Comparison of ENCODE assay signal across 20 cellular contexts in genomic region chr17:16107165-16107770, GRCh38.
DNase-seq lines count a peak whose midpoint lies in the region; ATAC-seq, FAIRE-seq and TF ChIP-seq lines count a peak whose summit lies in the region.
"Had no signal": no experiment of that assay in that cellular context is flagged by ENCODE, and none has a peak within 500 bp of the region (broad histone marks: within the 10 kb centered on the region; RNA-seq: fewer than 3 reads in every experiment).

No MANE protein-coding gene starts in this region.

- H3K9me3 ChIP-seq in GM12878 (replicated peaks; ENCODE audit: control insufficient read depth, insufficient read depth, low read length) = no peaks in the 10 kb centered on the region
- H3K9me3 ChIP-seq: BLaER1, heart right ventricle, stomach had no signal

- no peaks in the 10 kb centered on the region for H3K4me1 Mint-ChIP-seq in activated T-cell treated with anti-CD3 and anti-CD28 coated beads, Interleukin-2, amount 50 U/mL, for 72 hours (ENCODE audit: low read depth)
- H3K4me1 Mint-ChIP-seq in activated T-cell treated with anti-CD3 and anti-CD28 coated beads, Interleukin-2, amount 50 U/mL, for 4 hours (ENCODE audit: low read depth) = no peaks in the 10 kb centered on the region
- H3K4me1 Mint-ChIP-seq: activated CD4-positive, alpha-beta memory T cell treated with anti-CD3 and anti-CD28 coated beads, Interleukin-2, amount 10 ng/mL, durations not matched to agents 7 days and 5 days; mesothelial cell of epicardium had no signal

- no peak overlapping the region for H2AFZ ChIP-seq in GM12878 (ENCODE audit: control insufficient read depth, low read depth, low read length)

- no peaks in the 10 kb centered on the region for H3K27me3 Mint-ChIP-seq in activated T-cell treated with anti-CD3 and anti-CD28 coated beads, Interleukin-2, amount 50 U/mL, for 72 hours (ENCODE audit: low read depth)
- no peaks in the 10 kb centered on the region for H3K27me3 Mint-ChIP-seq in activated T-cell treated with anti-CD3 and anti-CD28 coated beads, Interleukin-2, amount 50 U/mL, for 4 hours (ENCODE audit: low read depth)
- H3K27me3 Mint-ChIP-seq: activated CD4-positive, alpha-beta memory T cell treated with anti-CD3 and anti-CD28 coated beads, Interleukin-2, amount 10 ng/mL, durations not matched to agents 7 days and 5 days had no signal

- ATAC-seq in activated T-cell treated with anti-CD3 and anti-CD28 coated beads, Interleukin-2, amount 50 U/mL, for 72 hours (replicated peaks in 1 of 2) = no peak
- ATAC-seq in activated T-cell treated with anti-CD3 and anti-CD28 coated beads, Interleukin-2, amount 50 U/mL, for 4 hours = no peak
- ATAC-seq in GM12878 (no peak), GM18858 (IDR thresholded peaks at IDR 0.05; ENCODE audit: unreplicated experiment) (no peak)

- H3K9ac ChIP-seq in GM12878 (ENCODE audit: control insufficient read depth, insufficient read depth, low read length) = no peak overlapping the region
- H3K9ac ChIP-seq: BLaER1 had no signal

- H3K79me2 ChIP-seq in GM12878 (ENCODE audit: control insufficient read depth, insufficient read depth, low read length) = no peaks in the 10 kb centered on the region

- H3K9me3 Mint-ChIP-seq in activated T-cell treated with anti-CD3 and anti-CD28 coated beads, Interleukin-2, amount 50 U/mL, for 72 hours = peaks cover 0 to 1% of the 10 kb centered on the region in 2 donors
- no peaks in the 10 kb centered on the region for H3K9me3 Mint-ChIP-seq in activated T-cell treated with anti-CD3 and anti-CD28 coated beads, Interleukin-2, amount 50 U/mL, for 4 hours
- H3K9me3 Mint-ChIP-seq: activated CD4-positive, alpha-beta memory T cell treated with anti-CD3 and anti-CD28 coated beads, Interleukin-2, amount 10 ng/mL, durations not matched to agents 7 days and 5 days; activated naive CD4-positive, alpha-beta T cell treated with anti-CD3 and anti-CD28 coated beads for 36 hours; mesothelial cell of epicardium had no signal

- H3K4me3 Mint-ChIP-seq in activated T-cell treated with anti-CD3 and anti-CD28 coated beads, Interleukin-2, amount 50 U/mL, for 72 hours = no peak overlapping the region
- no peak overlapping the region for H3K4me3 Mint-ChIP-seq in activated T-cell treated with anti-CD3 and anti-CD28 coated beads, Interleukin-2, amount 50 U/mL, for 4 hours
- H3K4me3 Mint-ChIP-seq: activated CD4-positive, alpha-beta memory T cell treated with anti-CD3 and anti-CD28 coated beads, Interleukin-2, amount 10 ng/mL, durations not matched to agents 7 days and 5 days; activated naive CD4-positive, alpha-beta T cell treated with anti-CD3 and anti-CD28 coated beads for 36 hours; mesothelial cell of epicardium had no signal

- no peak for TF ChIP-seq RAD21 in GM12878 (IDR thresholded peaks at IDR 0.05; ENCODE audit: insufficient read depth, low read depth, low read length)

- no peak for TF ChIP-seq POLR2A in GM12878 (IDR thresholded peaks at IDR 0.05; ENCODE audit: low read depth, low read length)

- TF ChIP-seq CTCF in GM12878 (IDR thresholded peaks at IDR 0.05 in 2 of 3, conservative IDR thresholded peaks at IDR 0.05 in 1 of 3; ENCODE audit: control insufficient read depth in 2 of 3, extremely low read depth in 1 of 3, insufficient read depth in 1 of 3, low read depth in 3 of 3, low read length in 3 of 3) = no peak

- no peaks in the 10 kb centered on the region for H4K20me1 ChIP-seq in GM12878 (ENCODE audit: control insufficient read depth, insufficient read depth)

- 88% methylated on average over 8 of the region's 8 CpGs for WGBS in GM12878 (ENCODE audit: insufficient coverage, insufficient replicate concordance, low lambda C conversion rate, missing lambda C conversion rate)

- H3K27me3 ChIP-seq in GM12878 (replicated peaks in 1 of 2; ENCODE audit: control insufficient read depth in 2 of 2, insufficient read depth in 2 of 2, low read length in 1 of 2) (no peaks in the 10 kb centered on the region), layer of hippocampus (ENCODE audit: control insufficient read depth, insufficient read depth, low read length) (no peaks in the 10 kb centered on the region)
- H3K27me3 ChIP-seq: BLaER1, heart right ventricle, stomach had no signal

- H3K36me3 ChIP-seq in GM12878 (ENCODE audit: control insufficient read depth in 2 of 2, insufficient read depth in 2 of 2, low read length in 1 of 2) = peaks cover 2 to 16% of the 10 kb centered on the region in 2 experiments

- no peak for TF ChIP-seq EP300 in GM12878 (IDR thresholded peaks at IDR 0.05; ENCODE audit: borderline replicate concordance in 1 of 2, control insufficient read depth in 1 of 2, low read depth in 2 of 2, low read length in 2 of 2)

- no peaks in the 10 kb centered on the region for H3K4me1 ChIP-seq in GM12878 (ENCODE audit: control insufficient read depth, insufficient read depth, low read length)
- H3K4me1 ChIP-seq: BLaER1, stomach had no signal

- H3K36me3 Mint-ChIP-seq in activated T-cell treated with anti-CD3 and anti-CD28 coated beads, Interleukin-2, amount 50 U/mL, for 72 hours (ENCODE audit: insufficient read depth in 2 of 2) = peaks cover 6 to 7% of the 10 kb centered on the region in 2 donors
- peaks cover 26% of the 10 kb centered on the region for H3K36me3 Mint-ChIP-seq in activated T-cell treated with anti-CD3 and anti-CD28 coated beads, Interleukin-2, amount 50 U/mL, for 4 hours (ENCODE audit: insufficient read depth)

- CTCF ChIA-PET in GM12878 (lab: Yijun Ruan, JAX) = no interaction called here

- intact Hi-C loops in GM12878 (cut with micrococcal nuclease; ENCODE audit: unreplicated experiment) = no loop called here

- TSS peak; percentile 43 for BruUV-seq in GM12878 (replicated peaks; lab: Mats Ljungman, UMichigan)

- no peak overlapping the region for H3K4me2 ChIP-seq in GM12878 (ENCODE audit: control insufficient read depth, insufficient read depth)
- H3K4me2 ChIP-seq: BLaER1 had no signal

- POLR2A ChIA-PET in GM12878 (lab: Charles Lee) = interaction anchor here (0.6 to 0.7 kb wide), 3 partner anchors 14 to 144 kb away, joined by 3 to 6 read pairs (median 3); no protein-coding TSS in a partner anchor

- no peak for DNase-seq in activated T-cell treated with anti-CD3 and anti-CD28 coated beads, Interleukin-2, amount 50 U/mL, for 72 hours
- DNase-seq in activated T-cell treated with anti-CD3 and anti-CD28 coated beads, Interleukin-2, amount 50 U/mL, for 4 hours = no peak
- no peak for DNase-seq in GM12878 (ENCODE audit: low read depth, low spot score)
- no peak for DNase-seq in GM19239 (ENCODE audit: insufficient read length, low spot score)
- DNase-seq in occipital lobe (lab: John Stamatoyannopoulos, UW) = no peak
- DNase-seq: activated CD4-positive, alpha-beta memory T cell treated with anti-CD3 and anti-CD28 coated beads, Interleukin-2, amount 10 ng/mL, durations not matched to agents 7 days and 5 days; activated naive CD4-positive, alpha-beta T cell treated with anti-CD3 and anti-CD28 coated beads for 36 hours; activated T-cell treated with anti-CD3 and anti-CD28 coated beads, Interleukin-2, amount 50 U/mL, for 1 hour; heart right ventricle; NCI-H1417 treated with DMSO at 0.1 percent for 48 hours; NCI-H748 treated with DMSO at 0.1 percent for 48 hours; stimulated activated CD4-positive, alpha-beta T cell treated with anti-CD3 and anti-CD28 coated beads, Interleukin-4, amount 100 ng/mL, for 24 hours; stomach; T-helper 1 cell had no signal

- RAD21 ChIA-PET in GM12878 (lab: Charles Lee; ENCODE audit: unreplicated experiment) = interaction anchor here (0.7 kb wide), 1 partner anchor 1249 kb away, joined by 3 read pairs; no protein-coding TSS in a partner anchor

- FAIRE-seq in GM12878 (lab: Jason Lieb, UNC) (no peak), GM19239 (lab: Jason Lieb, UNC) (no peak)
- FAIRE-seq: urothelium cell line had no signal

- H3K27ac ChIP-seq in GM12878 (ENCODE audit: control insufficient read depth, insufficient read depth) = no peak overlapping the region
- H3K27ac ChIP-seq in layer of hippocampus (ENCODE audit: low read depth, low read length) = peak overlapping the region; percentile 43
- H3K27ac ChIP-seq in temporal lobe (ENCODE audit: low read depth, low read length) = peak overlapping the region; percentile 85
- H3K27ac ChIP-seq: BLaER1 had no signal

- H3K27ac Mint-ChIP-seq in activated T-cell treated with anti-CD3 and anti-CD28 coated beads, Interleukin-2, amount 50 U/mL, for 72 hours = peak overlapping the region; percentile 29
- H3K27ac Mint-ChIP-seq: activated CD4-positive, alpha-beta memory T cell treated with anti-CD3 and anti-CD28 coated beads, Interleukin-2, amount 10 ng/mL, durations not matched to agents 7 days and 5 days; activated naive CD4-positive, alpha-beta T cell treated with anti-CD3 and anti-CD28 coated beads for 36 hours; mesothelial cell of epicardium had no signal

- in situ Hi-C loops in GM12878 (cut with MboI) = no loop called here

- SMC1A ChIA-PET in GM12878 (lab: Charles Lee; ENCODE audit: uncharacterized antibody, unreplicated experiment) = no interaction called here

- H3K4me3 ChIP-seq in GM12878 = no peak overlapping the region
- H3K4me3 ChIP-seq: BLaER1, heart right ventricle, stomach had no signal

TF ChIP-seq in GM12878, 131 proteins besides CTCF, POLR2A, EP300 and RAD21:
- TF ChIP-seq SREBF1 (IDR thresholded peaks at IDR 0.05; ENCODE audit: low read length) = no peak
